Comparison of ENCODE assay signal across 8 cellular contexts in genomic region chr13:112587359-112587766, GRCh38. TPM values are rescaled to one million over a fixed set of nuclear protein-coding genes. Genes with fewer than 3 reads are reported as not detected.
DNase-seq lines count a peak whose midpoint lies in the region; ATAC-seq and TF ChIP-seq lines count a peak whose summit lies in the region.

No MANE protein-coding gene starts in this region.

- H3K9me3 ChIP-seq in CD4-positive, alpha-beta memory T cell (ENCODE audit: control insufficient read depth in 1 of 2, low read length in 2 of 2): no peaks in the 10 kb centered on the region
- no peaks in the 10 kb centered on the region for H3K9me3 ChIP-seq in muscle layer of colon (ENCODE audit: low read length)

- peaks cover 24 to 55% (median 38%) of the 10 kb centered on the region in 4 donors for H3K4me1 Mint-ChIP-seq in CD4-positive, alpha-beta memory T cell

- no peaks in the 10 kb centered on the region for H3K36me3 ChIP-seq in CD4-positive, alpha-beta memory T cell (ENCODE audit: insufficient read depth, low read length)
- no peaks in the 10 kb centered on the region for H3K36me3 ChIP-seq in muscle layer of colon (ENCODE audit: insufficient read depth, low read length)

- peak overlapping the region; percentile 72 to 74 for H3K4me3 ChIP-seq in CD4-positive, alpha-beta memory T cell (ENCODE audit: low read length in 2 of 2)
- H3K4me3 ChIP-seq in muscle layer of colon (ENCODE audit: low read depth in 1 of 2, low read length in 2 of 2): peak overlapping the region; percentile 80 to 97

- no peaks in the 10 kb centered on the region for H3K27me3 Mint-ChIP-seq in CD4-positive, alpha-beta memory T cell

- peak; percentile 64 for TF ChIP-seq POLR2A in erythroblast (IDR thresholded peaks at IDR 0.05; ENCODE audit: low read length)

- peak overlapping the region; percentile 71 for H3K9ac ChIP-seq in muscle layer of colon (ENCODE audit: low read length)

- POLR2A ChIA-PET in CD4-positive, alpha-beta memory T cell (lab: Charles Lee; ENCODE audit: partially characterized antibody): interaction anchor here (1.3 to 1.7 kb wide), 3 partner anchors 8 to 1875 kb away, joined by 3 to 7 read pairs (median 3); no protein-coding TSS in a partner anchor

- peaks cover 32% of the 10 kb centered on the region for H3K4me1 ChIP-seq in CD4-positive, alpha-beta memory T cell (ENCODE audit: insufficient read depth, low read length)
- peaks cover 15% of the 10 kb centered on the region for H3K4me1 ChIP-seq in muscle layer of colon (ENCODE audit: insufficient read depth, low read length)

- peak; percentile 42 to 77 (median 44) for DNase-seq in CD4-positive, alpha-beta memory T cell
- DNase-seq in NOMO-1 treated with dmso at 0.1 percent for 144 hours (lab: John Stamatoyannopoulos, UW; ENCODE audit: unreplicated experiment) (peak; percentile 74), activated T-cell treated with anti-CD3 and anti-CD28 coated beads for 48 hours (ENCODE audit: low read depth) (peak; percentile 77), erythroblast (lab: John Stamatoyannopoulos, UW) (peak; percentile 90 to 95)
- DNase-seq in stimulated activated CD8-positive, alpha-beta memory T cell treated with anti-CD3 and anti-CD28 coated beads, Interleukin-7, amount 100 ng/mL, for 1 hour (ENCODE audit: low read depth in 2 of 2): peak; percentile 31 to 39

- intact Hi-C loops in CD4-positive, alpha-beta memory T cell (cut with micrococcal nuclease): loop anchor here (5.0 kb wide), 1 partner anchor 100 kb away; no protein-coding TSS in a partner anchor

- ATAC-seq in GM19328 (IDR thresholded peaks at IDR 0.05; ENCODE audit: unreplicated experiment) (peak; percentile 40), HG03469 (IDR thresholded peaks at IDR 0.05; ENCODE audit: unreplicated experiment) (peak; percentile 31)

- H3K36me3 Mint-ChIP-seq in CD4-positive, alpha-beta memory T cell: peaks cover 0 to 4% of the 10 kb centered on the region in 2 donors

- peak overlapping the region; percentile 58 for H3K27ac ChIP-seq in CD4-positive, alpha-beta memory T cell (ENCODE audit: low read depth, low read length)
- peak overlapping the region; percentile 94 for H3K27ac ChIP-seq in muscle layer of colon (ENCODE audit: low read depth, low read length)

- H3K4me3 Mint-ChIP-seq in CD4-positive, alpha-beta memory T cell: peak overlapping the region; percentile 90 to 95 (median 94)

- H3K9me3 Mint-ChIP-seq in CD4-positive, alpha-beta memory T cell: peaks cover 0 to 1% (median 0%) of the 10 kb centered on the region in 8 donors

- H3K27me3 ChIP-seq in CD4-positive, alpha-beta memory T cell (ENCODE audit: insufficient read depth, low read length): no peaks in the 10 kb centered on the region
- H3K27me3 ChIP-seq in muscle layer of colon (ENCODE audit: control insufficient read depth in 1 of 2, insufficient read depth in 2 of 2, low read length in 2 of 2): no peaks in the 10 kb centered on the region

- H3K27ac Mint-ChIP-seq in CD4-positive, alpha-beta memory T cell: peak overlapping the region; percentile 82 to 95 (median 94)

- CTCF ChIA-PET in CD4-positive, alpha-beta memory T cell (lab: Charles Lee; ENCODE audit: partially characterized antibody): interaction anchor here (1.6 kb wide), 1 partner anchor 22 kb away, joined by 4 read pairs; no protein-coding TSS in a partner anchor

RNA-seq across cellular contexts. Expression of gene TUBGCP3, which starts 0.6 kb away (rescaled TPM):
- total RNA-seq in CD4-positive, alpha-beta memory T cell: 10 to 100 TPM; 39.4 to 43.7 TPM
- 10 to 100 TPM; 13.1 to 18.8 TPM for polyA plus RNA-seq in CD4-positive, alpha-beta memory T cell

Comparison
In these comparisons a context has a peak if more than half of its experiments do, and no peak if none do; other contexts are left out.
1. Peak in every context shown above with its lines: DNase-seq, ATAC-seq, H3K4me3 ChIP-seq and H3K27ac ChIP-seq.
2. DNase-seq: peak in every context shown above with its lines; median percentile 92 in erythroblast; 77 in activated T-cell treated with anti-CD3 and anti-CD28 coated beads for 48 hours; 74 in NOMO-1 treated with dmso at 0.1 percent for 144 hours; 44 in CD4-positive, alpha-beta memory T cell; 35 in stimulated activated CD8-positive, alpha-beta memory T cell treated with anti-CD3 and anti-CD28 coated beads, Interleukin-7, amount 100 ng/mL, for 1 hour.